ENCODE assay signal across 8 cellular contexts in genomic region chr4:37970702-37971101, GRCh38. TPM values are rescaled to one million over a fixed set of nuclear protein-coding genes. Genes with fewer than 3 reads are reported as not detected.
DNase-seq lines count a peak whose midpoint lies in the region; ATAC-seq and TF ChIP-seq lines count a peak whose summit lies in the region.

No MANE protein-coding gene starts in this region.

- TF ChIP-seq POLR2A in sigmoid colon (IDR thresholded peaks at IDR 0.05): no peak

- H3K4me3 ChIP-seq in AG09309 (ENCODE audit: control insufficient read depth, low read depth, low read length): no peak overlapping the region
- H3K4me3 ChIP-seq in OCI-LY3 (ENCODE audit: low read length): no peak overlapping the region
- H3K4me3 ChIP-seq in sigmoid colon: no peak overlapping the region

- TF ChIP-seq EP300 in sigmoid colon (IDR thresholded peaks at IDR 0.05): no peak

- no peak overlapping the region for H3K27ac ChIP-seq in OCI-LY3 (ENCODE audit: low read length)
- peak overlapping the region; percentile 58 to 77 (median 70) for H3K27ac ChIP-seq in sigmoid colon

- no peak for DNase-seq in AG09309 (ENCODE audit: low read depth)
- peak; percentile 51 for DNase-seq in activated T-cell treated with anti-CD3 and anti-CD28 coated beads, Interleukin-2, amount 50 U/mL, for 1 hour
- DNase-seq in foreskin melanocyte: peak; percentile 55
- peak; percentile 87 for DNase-seq in sigmoid colon
- no peak for DNase-seq in inferior parietal cortex (ENCODE audit: extremely low spot score)
- no peak for DNase-seq in islet precursor cell

- no peaks in the 10 kb centered on the region for H3K79me2 ChIP-seq in OCI-LY3 (ENCODE audit: low read length)

- no peaks in the 10 kb centered on the region for H4K20me1 ChIP-seq in OCI-LY3 (ENCODE audit: insufficient read depth, low read length)

- no peak overlapping the region for H3K4me2 ChIP-seq in OCI-LY3 (ENCODE audit: low read length)

- no peak overlapping the region for H2AFZ ChIP-seq in OCI-LY3 (ENCODE audit: low read depth, low read length)

- TF ChIP-seq CTCF in AG09309 (IDR thresholded peaks at IDR 0.05; ENCODE audit: control insufficient read depth, insufficient read depth, low read depth, low read length, missing control alignments) (peak; percentile 46), OCI-LY3 (IDR thresholded peaks at IDR 0.05; ENCODE audit: low read depth, low read length) (peak; percentile 61), sigmoid colon (IDR thresholded peaks at IDR 0.05) (peak; percentile 9 to 47 (median 30))

- intact Hi-C loops in sigmoid colon (cut with DNase I): loop anchor here (10.0 kb wide), 1 partner anchor 704 kb away; no protein-coding TSS in a partner anchor

- H3K4me1 ChIP-seq in OCI-LY3 (ENCODE audit: low read length): peaks cover 9% of the 10 kb centered on the region
- peaks cover 0 to 51% (median 35%) of the 10 kb centered on the region in 4 donors for H3K4me1 ChIP-seq in sigmoid colon

- H3K27me3 ChIP-seq in OCI-LY3 (ENCODE audit: low read depth, low read length): no peaks in the 10 kb centered on the region
- no peaks in the 10 kb centered on the region for H3K27me3 ChIP-seq in sigmoid colon

- peak; percentile 66 for ATAC-seq in GM19463 (IDR thresholded peaks at IDR 0.05; ENCODE audit: unreplicated experiment)

- no peaks in the 10 kb centered on the region for H3K9me3 ChIP-seq in OCI-LY3 (ENCODE audit: insufficient read depth, low read length)
- H3K9me3 ChIP-seq in sigmoid colon: no peaks in the 10 kb centered on the region

- H3K9ac ChIP-seq in OCI-LY3 (ENCODE audit: low read length): no peak overlapping the region

- WGBS in sigmoid colon, 2 donors: 30 to 66% methylated on average over 1 of the region's 1 CpG

- H3K36me3 ChIP-seq in OCI-LY3 (replicated peaks; ENCODE audit: low read depth, low read length) (peaks cover 3% of the 10 kb centered on the region), sigmoid colon (no peaks in the 10 kb centered on the region)

RNA-seq across cellular contexts. Expression of gene PTTG2, which starts 10.5 kb away (rescaled TPM):
- total RNA-seq in sigmoid colon: 1 to 10 TPM; 2.4 to 7.7 (median 6.3) TPM
- polyA plus RNA-seq in sigmoid colon: under 1 TPM in 1 of 3 donors, not detected in 2; 0.28 TPM

Comparison
In these comparisons a context has a peak if more than half of its experiments do, and no peak if none do; other contexts are left out.
1. DNase-seq: peak in activated T-cell treated with anti-CD3 and anti-CD28 coated beads, Interleukin-2, amount 50 U/mL, for 1 hour (single experiment), foreskin melanocyte (single experiment) and sigmoid colon (single experiment); none in AG09309 (single experiment), inferior parietal cortex (single experiment) and islet precursor cell (single experiment).
2. Peak in every context shown above with its lines, with median percentiles within 50 percentile points of each other: CTCF ChIP-seq.